In genomic region chr11:124745835-124746620, GRCh38 we compare ENCODE assay signal across 8 cellular contexts. TPM values are rescaled to one million over a fixed set of nuclear protein-coding genes. Genes with fewer than 3 reads are reported as not detected.
A peak's percentile ranks its signal among the peaks of the same experiment; 100 is the strongest.
DNase-seq lines count a peak whose midpoint lies in the region; ATAC-seq and TF ChIP-seq lines count a peak whose summit lies in the region.

No MANE protein-coding gene starts in this region.

- peaks cover 74% of the 10 kb centered on the region for H3K4me1 Mint-ChIP-seq in CD14-positive monocyte

- peaks cover 95% of the 10 kb centered on the region for H3K27me3 ChIP-seq in iPS-15b (ENCODE audit: control insufficient read depth, insufficient read depth, low read length)

- H3K9ac ChIP-seq in iPS-15b (ENCODE audit: low read depth, low read length), result no peak overlapping the region

- peaks cover 3 to 10% (median 9%) of the 10 kb centered on the region in 3 donors for H3K27me3 Mint-ChIP-seq in CD14-positive monocyte (ENCODE audit: low read depth in 3 of 3)

- DNase-seq in CD14-positive monocyte (ENCODE audit: low spot score) (no peak), GM20000 (ENCODE audit: low spot score) (peak; percentile 81), HCEC 1CT (no peak)
- peak; percentile 72 for DNase-seq in activated effector memory CD4-positive, alpha-beta T cell treated with anti-CD3 and anti-CD28 coated beads, Interleukin-2, amount 50 U/mL, for 16 hours
- DNase-seq in stimulated activated CD4-positive, alpha-beta T cell treated with anti-CD3 and anti-CD28 coated beads, Interleukin-15, amount 100 ng/mL, for 24 hours, result peak; percentile 60

- TF ChIP-seq CTCF in CD14-positive monocyte (IDR thresholded peaks at IDR 0.05) (no peak), GM20000 (IDR thresholded peaks at IDR 0.05; ENCODE audit: extremely low read depth, missing control alignments) (peak; percentile 36)

- peak; percentile 3; the same call in 1 of the 2 replicates for TF ChIP-seq RAD21 in Ishikawa (IDR thresholded peaks at IDR 0.05; ENCODE audit: low read depth)

- H3K9me3 ChIP-seq in iPS-15b (ENCODE audit: control insufficient read depth, insufficient read depth, low read length), result no peaks in the 10 kb centered on the region

- H3K4me1 ChIP-seq in iPS-15b (ENCODE audit: control insufficient read depth, insufficient read depth, low read length), result peaks cover 9% of the 10 kb centered on the region

- peak overlapping the region; percentile 98 to 99 for H3K4me3 Mint-ChIP-seq in CD14-positive monocyte

- ATAC-seq in HG03378 (IDR thresholded peaks at IDR 0.05; ENCODE audit: unreplicated experiment), result no peak

- no peaks in the 10 kb centered on the region for H3K36me3 ChIP-seq in iPS-15b (ENCODE audit: control insufficient read depth, insufficient read depth, low read length)

- H3K27ac Mint-ChIP-seq in CD14-positive monocyte, result peak overlapping the region; percentile 79 to 93 (median 89)

- no peak for TF ChIP-seq EP300 in Ishikawa (IDR thresholded peaks at IDR 0.05; ENCODE audit: borderline replicate concordance)

- H3K36me3 Mint-ChIP-seq in CD14-positive monocyte, result peaks cover 19 to 28% of the 10 kb centered on the region in 2 donors

- H3K4me3 ChIP-seq in iPS-15b (ENCODE audit: low read depth, low read length), result peak overlapping the region; percentile 85

- intact Hi-C loops in CD14-positive monocyte (cut with micrococcal nuclease), result no loop called here

- H3K9me3 Mint-ChIP-seq in CD14-positive monocyte, result peaks cover 0 to 3% (median 0%) of the 10 kb centered on the region in 7 donors

TF ChIP-seq in Ishikawa, 13 proteins besides CTCF, POLR2A, EP300 and RAD21:
- TF ChIP-seq FOXM1 (IDR thresholded peaks at IDR 0.05; ENCODE audit: borderline replicate concordance, low read depth) (no peak), ZBTB7A (IDR thresholded peaks at IDR 0.05; ENCODE audit: low read depth) (peak; percentile 21; the same call in 1 of the 2 replicates), NFIC (IDR thresholded peaks at IDR 0.05) (no peak), TCF12 (IDR thresholded peaks at IDR 0.05; ENCODE audit: low read depth) (no peak)

RNA-seq across cellular contexts. Expression of gene VSIG2, which starts 6.0 kb away (rescaled TPM):
- polyA plus RNA-seq in CD14-positive monocyte, result not detected

RNA-seq across cellular contexts. Expression of gene NRGN, which starts 6.3 kb away (rescaled TPM):
- 10 to 100 TPM; 17.2 to 19.2 TPM for polyA plus RNA-seq in CD14-positive monocyte

RNA-seq across cellular contexts. Expression of gene ESAM, which starts 16.1 kb away (rescaled TPM):
- polyA plus RNA-seq in CD14-positive monocyte, result under 1 TPM; 0.18 to 0.74 TPM

RNA-seq across cellular contexts. Expression of gene MSANTD2, which starts 54.2 kb away (rescaled TPM):
- polyA plus RNA-seq in CD14-positive monocyte, result 1 to 10 TPM; 1.2 to 1.8 TPM

Comparison
In these comparisons a context has a peak if more than half of its experiments do, and no peak if none do; other contexts are left out.
1. DNase-seq: peak in GM20000 (single experiment), activated effector memory CD4-positive, alpha-beta T cell treated with anti-CD3 and anti-CD28 coated beads, Interleukin-2, amount 50 U/mL, for 16 hours (single experiment) and stimulated activated CD4-positive, alpha-beta T cell treated with anti-CD3 and anti-CD28 coated beads, Interleukin-15, amount 100 ng/mL, for 24 hours (single experiment); none in CD14-positive monocyte (single experiment) and HCEC 1CT (single experiment).